In the genomic region with DNA sequence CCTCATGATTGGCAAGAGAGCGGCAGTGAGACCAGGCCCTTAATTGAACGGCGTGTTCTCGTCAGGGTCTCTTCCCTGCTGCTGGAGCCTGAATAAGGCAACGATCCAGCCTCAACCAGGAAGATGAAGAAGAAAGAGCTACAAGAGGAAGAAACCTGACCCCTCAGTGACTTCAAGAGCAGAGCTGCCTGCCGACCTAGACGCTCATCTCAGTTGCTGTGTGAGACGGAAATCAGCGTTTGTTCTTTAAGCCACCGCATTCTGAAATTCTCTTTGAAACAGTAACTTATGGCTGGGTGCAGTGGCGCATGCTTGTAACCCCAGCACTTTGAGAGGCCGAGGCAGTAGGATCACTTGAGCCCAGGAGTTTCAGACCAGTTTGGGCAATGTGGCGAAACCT, we compare ENCODE assay signal across 2 cellular contexts.
TF ChIP-seq lines count a peak whose summit lies in the region.

No MANE protein-coding gene starts in this region.

TF ChIP-seq in IMR-90, 13 proteins besides CTCF, POLR2A, EP300 and RAD21:
- TF ChIP-seq, protein P1, sequence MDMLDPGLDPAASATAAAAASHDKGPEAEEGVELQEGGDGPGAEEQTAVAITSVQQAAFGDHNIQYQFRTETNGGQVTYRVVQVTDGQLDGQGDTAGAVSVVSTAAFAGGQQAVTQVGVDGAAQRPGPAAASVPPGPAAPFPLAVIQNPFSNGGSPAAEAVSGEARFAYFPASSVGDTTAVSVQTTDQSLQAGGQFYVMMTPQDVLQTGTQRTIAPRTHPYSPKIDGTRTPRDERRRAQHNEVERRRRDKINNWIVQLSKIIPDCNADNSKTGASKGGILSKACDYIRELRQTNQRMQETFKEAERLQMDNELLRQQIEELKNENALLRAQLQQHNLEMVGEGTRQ (IDR thresholded peaks at IDR 0.05; ENCODE audit: low read depth, low read length): no peak
- TF ChIP-seq MAZ (IDR thresholded peaks at IDR 0.05; ENCODE audit: borderline replicate concordance, low read depth, low read length): no peak
- TF ChIP-seq RFX5 (IDR thresholded peaks at IDR 0.05; ENCODE audit: low read depth, low read length): no peak
- TF ChIP-seq, protein P2, sequence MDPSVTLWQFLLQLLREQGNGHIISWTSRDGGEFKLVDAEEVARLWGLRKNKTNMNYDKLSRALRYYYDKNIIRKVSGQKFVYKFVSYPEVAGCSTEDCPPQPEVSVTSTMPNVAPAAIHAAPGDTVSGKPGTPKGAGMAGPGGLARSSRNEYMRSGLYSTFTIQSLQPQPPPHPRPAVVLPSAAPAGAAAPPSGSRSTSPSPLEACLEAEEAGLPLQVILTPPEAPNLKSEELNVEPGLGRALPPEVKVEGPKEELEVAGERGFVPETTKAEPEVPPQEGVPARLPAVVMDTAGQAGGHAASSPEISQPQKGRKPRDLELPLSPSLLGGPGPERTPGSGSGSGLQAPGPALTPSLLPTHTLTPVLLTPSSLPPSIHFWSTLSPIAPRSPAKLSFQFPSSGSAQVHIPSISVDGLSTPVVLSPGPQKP (IDR thresholded peaks at IDR 0.05; ENCODE audit: borderline replicate concordance, low read depth, low read length): no peak
- no peak for TF ChIP-seq RCOR1 (IDR thresholded peaks at IDR 0.05; ENCODE audit: insufficient replicate concordance, low read length)
- TF ChIP-seq FOS (IDR thresholded peaks at IDR 0.05; ENCODE audit: low read depth, low read length): no peak
- TF ChIP-seq MAFK (IDR thresholded peaks at IDR 0.05; ENCODE audit: low read depth, low read length): no peak
- TF ChIP-seq MXI1 (IDR thresholded peaks at IDR 0.05; ENCODE audit: borderline replicate concordance, low read depth, low read length): no peak
- TF ChIP-seq CEBPB (IDR thresholded peaks at IDR 0.05; ENCODE audit: low read depth, low read length): no peak
- TF ChIP-seq CHD1 (IDR thresholded peaks at IDR 0.05; ENCODE audit: low read depth, low read length): no peak
- TF ChIP-seq NFE2L2 (IDR thresholded peaks at IDR 0.05; ENCODE audit: low read depth, low read length): no peak
- TF ChIP-seq SMC3 (IDR thresholded peaks at IDR 0.05; ENCODE audit: low read depth, low read length): no peak
- TF ChIP-seq BHLHE40 (IDR thresholded peaks at IDR 0.05; ENCODE audit: low read depth, low read length): no peak

TF ChIP-seq in WTC11, 78 proteins besides CTCF, POLR2A, EP300 and RAD21:
- TF ChIP-seq, protein P3, sequence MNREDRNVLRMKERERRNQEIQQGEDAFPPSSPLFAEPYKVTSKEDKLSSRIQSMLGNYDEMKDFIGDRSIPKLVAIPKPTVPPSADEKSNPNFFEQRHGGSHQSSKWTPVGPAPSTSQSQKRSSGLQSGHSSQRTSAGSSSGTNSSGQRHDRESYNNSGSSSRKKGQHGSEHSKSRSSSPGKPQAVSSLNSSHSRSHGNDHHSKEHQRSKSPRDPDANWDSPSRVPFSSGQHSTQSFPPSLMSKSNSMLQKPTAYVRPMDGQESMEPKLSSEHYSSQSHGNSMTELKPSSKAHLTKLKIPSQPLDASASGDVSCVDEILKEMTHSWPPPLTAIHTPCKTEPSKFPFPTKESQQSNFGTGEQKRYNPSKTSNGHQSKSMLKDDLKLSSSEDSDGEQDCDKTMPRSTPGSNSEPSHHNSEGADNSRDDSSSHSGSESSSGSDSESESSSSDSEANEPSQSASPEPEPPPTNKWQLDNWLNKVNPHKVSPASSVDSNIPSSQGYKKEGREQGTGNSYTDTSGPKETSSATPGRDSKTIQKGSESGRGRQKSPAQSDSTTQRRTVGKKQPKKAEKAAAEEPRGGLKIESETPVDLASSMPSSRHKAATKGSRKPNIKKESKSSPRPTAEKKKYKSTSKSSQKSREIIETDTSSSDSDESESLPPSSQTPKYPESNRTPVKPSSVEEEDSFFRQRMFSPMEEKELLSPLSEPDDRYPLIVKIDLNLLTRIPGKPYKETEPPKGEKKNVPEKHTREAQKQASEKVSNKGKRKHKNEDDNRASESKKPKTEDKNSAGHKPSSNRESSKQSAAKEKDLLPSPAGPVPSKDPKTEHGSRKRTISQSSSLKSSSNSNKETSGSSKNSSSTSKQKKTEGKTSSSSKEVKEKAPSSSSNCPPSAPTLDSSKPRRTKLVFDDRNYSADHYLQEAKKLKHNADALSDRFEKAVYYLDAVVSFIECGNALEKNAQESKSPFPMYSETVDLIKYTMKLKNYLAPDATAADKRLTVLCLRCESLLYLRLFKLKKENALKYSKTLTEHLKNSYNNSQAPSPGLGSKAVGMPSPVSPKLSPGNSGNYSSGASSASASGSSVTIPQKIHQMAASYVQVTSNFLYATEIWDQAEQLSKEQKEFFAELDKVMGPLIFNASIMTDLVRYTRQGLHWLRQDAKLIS (CRISPR knock-in tag; IDR thresholded peaks at IDR 0.05; ENCODE audit: borderline replicate concordance): no peak
